9 cellular contexts compared by ENCODE assay signal in genomic region chr1:86741947-86742572, GRCh38. TPM values are rescaled to one million over a fixed set of nuclear protein-coding genes. Genes with fewer than 3 reads are reported as not detected.
DNase-seq lines count a peak whose midpoint lies in the region; ATAC-seq, FAIRE-seq and TF ChIP-seq lines count a peak whose summit lies in the region.
"Had no signal": no experiment of that assay in that cellular context is flagged by ENCODE, and none has a peak within 500 bp of the region (broad histone marks: within the 10 kb centered on the region; RNA-seq: fewer than 3 reads in every experiment).

No MANE protein-coding gene starts in this region.

- DNase-seq in stimulated activated CD4-positive, alpha-beta T cell treated with anti-CD3 and anti-CD28 coated beads, Interleukin-12 subunit alpha, Interleukin-12 subunit beta, amount 100 ng/mL, for 4 hours, result peak; percentile 31
- DNase-seq in stimulated activated CD4-positive, alpha-beta T cell treated with anti-CD3 and anti-CD28 coated beads, Interleukin-1b, Interleukin-23, amount 100 ng/mL, for 48 hours, result no peak
- DNase-seq in NCI-H526 treated with DMSO at 0.1 percent for 48 hours (lab: John Stamatoyannopoulos, UW), result peak; percentile 44
- DNase-seq in GM12878 (ENCODE audit: low read depth, low spot score), result no peak
- DNase-seq in HepG2 (ENCODE audit: low spot score), result peak; percentile 13
- no peak for DNase-seq in upper lobe of right lung
- DNase-seq in GM12891 (ENCODE audit: insufficient read length, low spot score), result no peak
- DNase-seq in DMS153 (lab: John Stamatoyannopoulos, UW), result no peak

- no peaks in the 10 kb centered on the region for H3K27me3 ChIP-seq in GM12878 (replicated peaks in 1 of 2; ENCODE audit: control insufficient read depth in 2 of 2, insufficient read depth in 2 of 2, low read length in 1 of 2)
- no peaks in the 10 kb centered on the region for H3K27me3 ChIP-seq in HepG2 (ENCODE audit: control insufficient read depth in 1 of 2, insufficient read depth in 2 of 2, low read length in 2 of 2)
- no peaks in the 10 kb centered on the region for H3K27me3 ChIP-seq in upper lobe of right lung

- no peak for FAIRE-seq in GM12878 (lab: Jason Lieb, UNC)
- no peak for FAIRE-seq in HepG2 (lab: Jason Lieb, UNC)
- FAIRE-seq in GM12891 (lab: Jason Lieb, UNC), result no peak

- intact Hi-C loops in GM12878 (cut with micrococcal nuclease; ENCODE audit: unreplicated experiment) (loop anchor here (5.0 kb wide), 2 partner anchors 240 to 360 kb away; no protein-coding TSS in a partner anchor), HepG2 (cut with micrococcal nuclease; ENCODE audit: unreplicated experiment) (loop anchor here (5.0 kb wide), 1 partner anchor 35 kb away; no protein-coding TSS in a partner anchor), upper lobe of right lung (cut with DNase I) (no loop called here)

- H3K4me2 ChIP-seq in GM12878 (ENCODE audit: control insufficient read depth, insufficient read depth), result no peak overlapping the region
- H3K4me2 ChIP-seq in HepG2 (ENCODE audit: low read depth, low read length), result no peak overlapping the region

- WGBS in GM12878 (ENCODE audit: insufficient coverage, insufficient replicate concordance, low lambda C conversion rate, missing lambda C conversion rate), result 98% methylated on average over 6 of the region's 6 CpGs
- WGBS in HepG2 (ENCODE audit: low lambda C conversion rate), result 78% methylated on average over 6 of the region's 6 CpGs

- TF ChIP-seq EP300 in GM12878 (IDR thresholded peaks at IDR 0.05; ENCODE audit: borderline replicate concordance in 1 of 2, control insufficient read depth in 1 of 2, low read depth in 2 of 2, low read length in 2 of 2), result no peak
- no peak for TF ChIP-seq EP300 in HepG2 (IDR thresholded peaks at IDR 0.05; ENCODE audit: low read depth in 2 of 2, low read length in 2 of 2)
- no peak for TF ChIP-seq EP300 in HepG2 (CRISPR knock-in tag; IDR thresholded peaks at IDR 0.05; ENCODE audit: borderline replicate concordance)

- ATAC-seq in GM12878, result peak; percentile 45; the same call in 1 of the 3 replicates
- ATAC-seq in HepG2, result no peak
- ATAC-seq in upper lobe of right lung, result peak; percentile 27

- in situ Hi-C loops in GM12878 (cut with MboI) (no loop called here), HepG2 (cut with HindIII; ENCODE audit: extremely low pct_ligation_motif_present, low pct_unique_long_range_greater_than_20kb) (no loop called here)

- CTCF ChIA-PET in GM12878 (lab: Yijun Ruan, JAX) (interaction anchor here (0.7 to 3.2 kb wide), 15 partner anchors 8 to 268 kb away, joined by 3 to 20 read pairs (median 4); partner anchors contain the start of gene SH3GLB1), HepG2 (lab: Yijun Ruan, JAX; ENCODE audit: low intra/inter-chr PET ratio, low total read pairs) (interaction anchor here (0.9 to 2.6 kb wide), 4 partner anchors 38 to 268 kb away, joined by 3 to 12 read pairs (median 3); no protein-coding TSS in a partner anchor)

- H3K4me3 ChIP-seq in GM12878 (no peak overlapping the region), HepG2 (replicated peaks in 1 of 3; ENCODE audit: insufficient read depth in 1 of 3, low read depth in 2 of 3, low read length in 3 of 3) (no peak overlapping the region), upper lobe of right lung (no peak overlapping the region)

- BruUV-seq in GM12878 (replicated peaks; lab: Mats Ljungman, UMichigan) (no TSS peak), HepG2 (replicated peaks; lab: Mats Ljungman, UMichigan) (no TSS peak)

- H2AFZ ChIP-seq in GM12878 (ENCODE audit: control insufficient read depth, low read depth, low read length) (no peak overlapping the region), HepG2 (ENCODE audit: low read length) (no peak overlapping the region)

- TF ChIP-seq CTCF in GM12878 (IDR thresholded peaks at IDR 0.05 in 2 of 3, conservative IDR thresholded peaks at IDR 0.05 in 1 of 3; ENCODE audit: control insufficient read depth in 2 of 3, extremely low read depth in 1 of 3, insufficient read depth in 1 of 3, low read depth in 3 of 3, low read length in 3 of 3) (peak; percentile 39 to 51 (median 46); a peak in 5 of 6 replicates), HepG2 (CRISPR knock-in tag; IDR thresholded peaks at IDR 0.05) (peak; percentile 32), upper lobe of right lung (IDR thresholded peaks at IDR 0.05) (peak; percentile 69)

- H3K27ac ChIP-seq in GM12878 (ENCODE audit: control insufficient read depth, insufficient read depth) (no peak overlapping the region), HepG2 (ENCODE audit: extremely low read length, insufficient read depth, low read length) (no peak overlapping the region), upper lobe of right lung (no peak overlapping the region)
- H3K27ac ChIP-seq: epithelial cell of prostate had no signal

- SMC1A ChIA-PET in GM12878 (lab: Charles Lee; ENCODE audit: uncharacterized antibody, unreplicated experiment), result interaction anchor here (1.3 to 4.4 kb wide), 3 partner anchors 12 to 36 kb away, joined by 4 to 15 read pairs (median 9); no protein-coding TSS in a partner anchor

- TF ChIP-seq RAD21 in GM12878 (IDR thresholded peaks at IDR 0.05; ENCODE audit: insufficient read depth, low read depth, low read length) (peak; percentile 55), HepG2 (CRISPR knock-in tag; IDR thresholded peaks at IDR 0.05) (peak; percentile 10; the same call in 1 of the 2 replicates)

- no peaks in the 10 kb centered on the region for H4K20me1 ChIP-seq in GM12878 (ENCODE audit: control insufficient read depth, insufficient read depth)
- H4K20me1 ChIP-seq in HepG2 (ENCODE audit: insufficient read depth, low read length), result no peaks in the 10 kb centered on the region

- TF ChIP-seq POLR2A in GM12878 (IDR thresholded peaks at IDR 0.05; ENCODE audit: low read depth, low read length), result no peak
- TF ChIP-seq POLR2A in HepG2 (IDR thresholded peaks at IDR 0.05; ENCODE audit: insufficient read depth in 1 of 2, low read depth in 2 of 2, low read length in 2 of 2), result no peak
- TF ChIP-seq POLR2A in GM12891 (IDR thresholded peaks at IDR 0.05; ENCODE audit: low read depth, low read length), result no peak

- H3K36me3 ChIP-seq in GM12878 (ENCODE audit: control insufficient read depth in 2 of 2, insufficient read depth in 2 of 2, low read length in 1 of 2) (peaks cover 0 to 31% of the 10 kb centered on the region in 2 experiments), HepG2 (replicated peaks in 1 of 2; ENCODE audit: control insufficient read depth in 1 of 2, insufficient read depth in 2 of 2, low read length in 2 of 2) (peaks cover 7 to 56% of the 10 kb centered on the region in 2 experiments), upper lobe of right lung (peaks cover 73% of the 10 kb centered on the region)

- POLR2A ChIA-PET in GM12878 (lab: Charles Lee) (no interaction called here), HepG2 (lab: Yijun Ruan, JAX) (no interaction called here)

- no peak overlapping the region for H3K9ac ChIP-seq in GM12878 (ENCODE audit: control insufficient read depth, insufficient read depth, low read length)
- no peak overlapping the region for H3K9ac ChIP-seq in HepG2 (ENCODE audit: insufficient read depth, low read depth, low read length)

- RAD21 ChIA-PET in GM12878 (lab: Charles Lee; ENCODE audit: unreplicated experiment), result interaction anchor here (0.5 to 1.0 kb wide), 2 partner anchors 38 to 362 kb away, joined by 3 to 4 read pairs; partner anchors contain the start of gene SH3GLB1

- H3K79me2 ChIP-seq in GM12878 (ENCODE audit: control insufficient read depth, insufficient read depth, low read length) (no peaks in the 10 kb centered on the region), HepG2 (ENCODE audit: insufficient read depth, low read length) (no peaks in the 10 kb centered on the region)

- no peaks in the 10 kb centered on the region for H3K4me1 ChIP-seq in GM12878 (ENCODE audit: control insufficient read depth, insufficient read depth, low read length)
- H3K4me1 ChIP-seq in HepG2 (ENCODE audit: insufficient read depth, low read length), result peaks cover 9% of the 10 kb centered on the region
- H3K4me1 ChIP-seq in upper lobe of right lung, result peaks cover 13% of the 10 kb centered on the region

- H3K9me3 ChIP-seq in GM12878 (replicated peaks; ENCODE audit: control insufficient read depth, insufficient read depth, low read length) (no peaks in the 10 kb centered on the region), HepG2 (ENCODE audit: low read length) (no peaks in the 10 kb centered on the region), upper lobe of right lung (no peaks in the 10 kb centered on the region)

RNA-seq across cellular contexts. Expression of gene SH3GLB1, which starts 37.7 kb away (rescaled TPM):
- 37.4 and 40.3 TPM in 2 replicates for total RNA-seq in GM12878 (2013; cell fraction: nucleolus; rRNA removed)
- total RNA-seq in GM12878 (2014; rRNA removed) (18.0 and 22.5 TPM in 2 replicates), GM12878 (2014; rRNA removed; fragmentation: Illumina TruSeq; extraction: Trizol) (38.0 and 38.2 TPM in 2 replicates), GM12878 (2021) (44.5 and 45.6 TPM in 2 replicates), HepG2 (2016; rRNA removed; fragmentation: Illumina TruSeq; extraction: Trizol) (41.5 and 55.7 TPM in 2 replicates), upper lobe of right lung (105 TPM)
- 11.3 TPM for polyA plus RNA-seq in GM12878 (2011; ENCODE audit: low read depth)
- polyA plus RNA-seq in GM12878 (2011; rRNA removed) (34.7 and 45.3 TPM in 2 replicates), GM12878 (2014; fragmentation: Illumina TruSeq; extraction: Trizol) (49.9 and 57.3 TPM in 2 replicates), GM12878 (2014; fragmentation: Nextera tagmentation; extraction: Ambion mirVana) (10 to 100 TPM; 19.8 to 20.2 TPM), GM12878 (2014; rRNA removed) (28.6 and 33.4 TPM in 2 replicates), GM12878 (2016; fragmentation: Nextera tagmentation; extraction: Ambion mirVana) (10 to 100 TPM; 57.2 to 59.0 TPM), HepG2 (2011; rRNA removed) (19.1 and 26.0 TPM in 2 replicates)
- polyA plus RNA-seq in GM12878 (2011; cell fraction: cytosol; rRNA removed), result 16.0 and 17.5 TPM in 2 replicates
- polyA plus RNA-seq in GM12878 (2011; cell fraction: nucleus; rRNA removed), result 13.4 and 14.5 TPM in 2 replicates
- polyA plus RNA-seq in GM12878 (2012), result 32.4 and 39.7 TPM in 2 replicates
- 20.3 and 30.5 TPM in 2 replicates for polyA minus RNA-seq in GM12878 (2011; rRNA and poly(A)+ RNA removed)
- 8.0 and 16.7 TPM in 2 replicates for polyA minus RNA-seq in GM12878 (2011; cell fraction: cytosol; rRNA and poly(A)+ RNA removed)
- 7.9 and 11.7 TPM in 2 replicates for polyA minus RNA-seq in GM12878 (2011; cell fraction: nucleus; rRNA and poly(A)+ RNA removed)
- total RNA-seq in HepG2 (2016; cell fraction: cytosol; rRNA removed; fragmentation: Illumina TruSeq; extraction: Trizol; ENCODE audit: low read depth), result 31.7 and 34.5 TPM in 2 replicates
- 40.7 and 48.7 TPM in 2 replicates for total RNA-seq in HepG2 (2016; cell fraction: insoluble cytoplasmic fraction; rRNA removed; fragmentation: Illumina TruSeq; extraction: Trizol)
- total RNA-seq in HepG2 (2016; cell fraction: membrane; rRNA removed; fragmentation: Illumina TruSeq; extraction: Trizol), result 50.0 and 52.9 TPM in 2 replicates
- 27.4 and 29.1 TPM in 2 replicates for total RNA-seq in HepG2 (2016; cell fraction: nucleus; rRNA removed; fragmentation: Illumina TruSeq; extraction: Trizol)
- 12.0 and 16.2 TPM in 2 replicates for polyA plus RNA-seq in HepG2 (2011; cell fraction: cytosol; rRNA removed)
- 8.1 and 9.6 TPM in 2 replicates for polyA plus RNA-seq in HepG2 (2011; cell fraction: nucleus; rRNA removed)
- 26.0 and 35.6 TPM in 2 replicates for polyA plus RNA-seq in HepG2 (2012)
- 33.7 and 40.6 TPM in 2 replicates for polyA plus RNA-seq in HepG2 (2016; cell fraction: cytosol; fragmentation: Illumina TruSeq; extraction: Trizol; ENCODE audit: low read depth)
- 61.0 and 63.7 TPM in 2 replicates for polyA plus RNA-seq in HepG2 (2016; cell fraction: insoluble cytoplasmic fraction; fragmentation: Illumina TruSeq; extraction: Trizol; ENCODE audit: low read depth)
- 43.8 and 46.0 TPM in 2 replicates for polyA plus RNA-seq in HepG2 (2016; cell fraction: membrane; fragmentation: Illumina TruSeq; extraction: Trizol; ENCODE audit: low read depth)
- 44.9 and 48.5 TPM in 2 replicates for polyA plus RNA-seq in HepG2 (2016; cell fraction: nucleus; fragmentation: Illumina TruSeq; extraction: Trizol; ENCODE audit: insufficient read depth, low read depth)
- 11.0 and 12.6 TPM in 2 replicates for polyA minus RNA-seq in HepG2 (2011; rRNA and poly(A)+ RNA removed; ENCODE audit: low replicate concordance)
- 18.4 and 24.7 TPM in 2 replicates for polyA minus RNA-seq in HepG2 (2011; cell fraction: cytosol; rRNA and poly(A)+ RNA removed)
- polyA minus RNA-seq in HepG2 (2011; cell fraction: nucleus; rRNA and poly(A)+ RNA removed), result 38.0 and 42.0 TPM in 2 replicates
- 27.6 TPM for polyA plus RNA-seq in GM12891 (2012; ENCODE audit: low read depth, missing spikeins)

Comparison
In these comparisons a context has a peak if more than half of its experiments do, and no peak if none do; other contexts are left out.
1. DNase-seq: peak in stimulated activated CD4-positive, alpha-beta T cell treated with anti-CD3 and anti-CD28 coated beads, Interleukin-12 subunit alpha, Interleukin-12 subunit beta, amount 100 ng/mL, for 4 hours (single experiment), NCI-H526 treated with DMSO at 0.1 percent for 48 hours (single experiment) and HepG2 (single experiment); none in stimulated activated CD4-positive, alpha-beta T cell treated with anti-CD3 and anti-CD28 coated beads, Interleukin-1b, Interleukin-23, amount 100 ng/mL, for 48 hours (single experiment), GM12878 (single experiment), upper lobe of right lung (single experiment), GM12891 (single experiment) and DMS153 (single experiment).
2. Peak in every context shown above with its lines, with median percentiles within 50 percentile points of each other: CTCF ChIP-seq.